1 cellular context compared by ENCODE assay signal in the genomic region with DNA sequence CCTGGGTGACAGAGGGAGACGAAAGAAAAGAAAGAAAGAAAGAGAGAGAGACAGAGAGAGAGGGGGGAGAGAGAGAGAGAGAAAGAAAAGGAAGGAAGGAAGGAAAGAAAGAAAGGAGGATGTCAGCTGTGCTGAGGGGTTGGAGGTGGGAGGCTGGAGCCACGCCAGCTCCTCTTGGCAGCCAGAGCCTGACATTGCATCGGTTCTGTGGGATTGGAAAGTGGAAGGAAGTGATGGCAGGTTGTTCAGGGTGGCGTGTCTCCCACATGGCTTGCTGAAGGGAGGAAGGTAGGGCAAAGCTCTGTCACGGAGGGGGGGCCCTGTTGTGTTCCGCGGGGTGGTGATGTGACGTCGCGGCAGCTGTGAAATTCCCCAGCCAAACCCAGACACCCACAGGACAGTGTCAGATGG.
A peak's percentile ranks its signal among the peaks of the same experiment; 100 is the strongest.
TF ChIP-seq lines count a peak whose summit lies in the region.

No MANE protein-coding gene starts in this region.

TF ChIP-seq in GM12878, 131 proteins besides CTCF, POLR2A, EP300 and RAD21:
- TF ChIP-seq HCFC1 (IDR thresholded peaks at IDR 0.05; ENCODE audit: low read length) (no peak), ZNF207 (IDR thresholded peaks at IDR 0.05; ENCODE audit: borderline replicate concordance) (no peak), ZNF622 (IDR thresholded peaks at IDR 0.05) (no peak), TCF3 (IDR thresholded peaks at IDR 0.05; ENCODE audit: borderline replicate concordance, insufficient read depth, low read depth, low read length) (no peak), NRF1 (conservative IDR thresholded peaks at IDR 0.05; ENCODE audit: low read depth, low read length) (no peak), BHLHE40 (IDR thresholded peaks at IDR 0.05; ENCODE audit: borderline replicate concordance in 1 of 2, low read depth in 2 of 2, low read length in 1 of 2) (0 out of 4 replicates have a peak, but pooled peaks of 1 of the 2 experiments have one; percentile 14), CHD4 (IDR thresholded peaks at IDR 0.05) (no peak), RELA (IDR thresholded peaks at IDR 0.05; ENCODE audit: borderline replicate concordance, partially characterized antibody) (no peak), IKZF1 (conservative IDR thresholded peaks at IDR 0.05) (peak; percentile 30; the same call in 1 of the 2 replicates), BRCA1 (IDR thresholded peaks at IDR 0.05; ENCODE audit: low read depth, low read length) (no peak), CBX5 (IDR thresholded peaks at IDR 0.05; ENCODE audit: low read depth) (no peak), TAF1 (IDR thresholded peaks at IDR 0.05; ENCODE audit: borderline replicate concordance, low read depth, low read length) (no peak), NFYA (IDR thresholded peaks at IDR 0.05; ENCODE audit: borderline replicate concordance, low read depth, low read length) (no peak), ZNF384 (IDR thresholded peaks at IDR 0.05; ENCODE audit: borderline replicate concordance, low read depth, low read length) (no peak), SUZ12 (IDR thresholded peaks at IDR 0.05; ENCODE audit: unreplicated experiment) (no peak), NR2C1 (IDR thresholded peaks at IDR 0.05) (no peak), BCL11A (IDR thresholded peaks at IDR 0.05; ENCODE audit: low read depth, low read length) (no peak), HDAC2 (IDR thresholded peaks at IDR 0.05) (no peak), SMAD5 (IDR thresholded peaks at IDR 0.05; ENCODE audit: low read depth) (no peak), YBX1 (IDR thresholded peaks at IDR 0.05) (no peak), WRNIP1 (IDR thresholded peaks at IDR 0.05; ENCODE audit: borderline replicate concordance, low read depth, low read length) (no peak), HDGF (IDR thresholded peaks at IDR 0.05) (peak; percentile 85; the same call in 1 of the 2 replicates), CREB1 (IDR thresholded peaks at IDR 0.05; ENCODE audit: low read depth) (0 out of 2 replicates have a peak, but pooled peaks have one; percentile 57), POU2F2 (IDR thresholded peaks at IDR 0.05; ENCODE audit: borderline replicate concordance, low read depth, low read length) (no peak), EED (IDR thresholded peaks at IDR 0.05; ENCODE audit: low read depth) (no peak), NFXL1 (IDR thresholded peaks at IDR 0.05; ENCODE audit: borderline replicate concordance) (no peak)
- TF ChIP-seq, protein P1, sequence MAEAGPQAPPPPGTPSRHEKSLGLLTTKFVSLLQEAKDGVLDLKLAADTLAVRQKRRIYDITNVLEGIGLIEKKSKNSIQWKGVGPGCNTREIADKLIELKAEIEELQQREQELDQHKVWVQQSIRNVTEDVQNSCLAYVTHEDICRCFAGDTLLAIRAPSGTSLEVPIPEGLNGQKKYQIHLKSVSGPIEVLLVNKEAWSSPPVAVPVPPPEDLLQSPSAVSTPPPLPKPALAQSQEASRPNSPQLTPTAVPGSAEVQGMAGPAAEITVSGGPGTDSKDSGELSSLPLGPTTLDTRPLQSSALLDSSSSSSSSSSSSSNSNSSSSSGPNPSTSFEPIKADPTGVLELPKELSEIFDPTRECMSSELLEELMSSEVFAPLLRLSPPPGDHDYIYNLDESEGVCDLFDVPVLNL (IDR thresholded peaks at IDR 0.05; ENCODE audit: low read depth, low read length): no peak
- TF ChIP-seq, protein P2, sequence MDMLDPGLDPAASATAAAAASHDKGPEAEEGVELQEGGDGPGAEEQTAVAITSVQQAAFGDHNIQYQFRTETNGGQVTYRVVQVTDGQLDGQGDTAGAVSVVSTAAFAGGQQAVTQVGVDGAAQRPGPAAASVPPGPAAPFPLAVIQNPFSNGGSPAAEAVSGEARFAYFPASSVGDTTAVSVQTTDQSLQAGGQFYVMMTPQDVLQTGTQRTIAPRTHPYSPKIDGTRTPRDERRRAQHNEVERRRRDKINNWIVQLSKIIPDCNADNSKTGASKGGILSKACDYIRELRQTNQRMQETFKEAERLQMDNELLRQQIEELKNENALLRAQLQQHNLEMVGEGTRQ (IDR thresholded peaks at IDR 0.05; ENCODE audit: borderline replicate concordance, low read depth, low read length): no peak
- TF ChIP-seq, protein P3, sequence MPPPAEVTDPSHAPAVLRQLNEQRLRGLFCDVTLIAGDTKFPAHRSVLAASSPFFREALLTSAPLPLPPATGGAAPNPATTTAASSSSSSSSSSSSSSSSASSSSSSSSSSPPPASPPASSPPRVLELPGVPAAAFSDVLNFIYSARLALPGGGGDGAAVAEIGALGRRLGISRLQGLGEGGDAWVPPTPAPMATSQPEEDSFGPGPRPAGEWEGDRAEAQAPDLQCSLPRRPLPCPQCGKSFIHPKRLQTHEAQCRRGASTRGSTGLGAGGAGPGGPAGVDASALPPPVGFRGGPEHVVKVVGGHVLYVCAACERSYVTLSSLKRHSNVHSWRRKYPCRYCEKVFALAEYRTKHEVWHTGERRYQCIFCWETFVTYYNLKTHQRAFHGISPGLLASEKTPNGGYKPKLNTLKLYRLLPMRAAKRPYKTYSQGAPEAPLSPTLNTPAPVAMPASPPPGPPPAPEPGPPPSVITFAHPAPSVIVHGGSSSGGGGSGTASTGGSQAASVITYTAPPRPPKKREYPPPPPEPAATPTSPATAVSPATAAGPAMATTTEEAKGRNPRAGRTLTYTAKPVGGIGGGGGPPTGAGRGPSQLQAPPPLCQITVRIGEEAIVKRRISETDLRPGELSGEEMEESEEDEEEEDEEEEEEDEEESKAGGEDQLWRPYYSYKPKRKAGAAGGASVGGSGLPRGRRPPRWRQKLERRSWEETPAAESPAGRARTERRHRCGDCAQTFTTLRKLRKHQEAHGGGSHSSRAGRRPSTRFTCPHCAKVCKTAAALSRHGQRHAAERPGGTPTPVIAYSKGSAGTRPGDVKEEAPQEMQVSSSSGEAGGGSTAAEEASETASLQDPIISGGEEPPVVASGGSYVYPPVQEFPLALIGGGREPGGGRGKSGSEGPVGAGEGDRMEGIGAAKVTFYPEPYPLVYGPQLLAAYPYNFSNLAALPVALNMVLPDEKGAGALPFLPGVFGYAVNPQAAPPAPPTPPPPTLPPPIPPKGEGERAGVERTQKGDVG (CRISPR knock-in tag; IDR thresholded peaks at IDR 0.05): no peak
- TF ChIP-seq, protein P4, sequence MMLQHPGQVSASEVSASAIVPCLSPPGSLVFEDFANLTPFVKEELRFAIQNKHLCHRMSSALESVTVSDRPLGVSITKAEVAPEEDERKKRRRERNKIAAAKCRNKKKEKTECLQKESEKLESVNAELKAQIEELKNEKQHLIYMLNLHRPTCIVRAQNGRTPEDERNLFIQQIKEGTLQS (IDR thresholded peaks at IDR 0.05; ENCODE audit: borderline replicate concordance, extremely low read depth, low read depth, low read length): no peak
- TF ChIP-seq, protein P5, sequence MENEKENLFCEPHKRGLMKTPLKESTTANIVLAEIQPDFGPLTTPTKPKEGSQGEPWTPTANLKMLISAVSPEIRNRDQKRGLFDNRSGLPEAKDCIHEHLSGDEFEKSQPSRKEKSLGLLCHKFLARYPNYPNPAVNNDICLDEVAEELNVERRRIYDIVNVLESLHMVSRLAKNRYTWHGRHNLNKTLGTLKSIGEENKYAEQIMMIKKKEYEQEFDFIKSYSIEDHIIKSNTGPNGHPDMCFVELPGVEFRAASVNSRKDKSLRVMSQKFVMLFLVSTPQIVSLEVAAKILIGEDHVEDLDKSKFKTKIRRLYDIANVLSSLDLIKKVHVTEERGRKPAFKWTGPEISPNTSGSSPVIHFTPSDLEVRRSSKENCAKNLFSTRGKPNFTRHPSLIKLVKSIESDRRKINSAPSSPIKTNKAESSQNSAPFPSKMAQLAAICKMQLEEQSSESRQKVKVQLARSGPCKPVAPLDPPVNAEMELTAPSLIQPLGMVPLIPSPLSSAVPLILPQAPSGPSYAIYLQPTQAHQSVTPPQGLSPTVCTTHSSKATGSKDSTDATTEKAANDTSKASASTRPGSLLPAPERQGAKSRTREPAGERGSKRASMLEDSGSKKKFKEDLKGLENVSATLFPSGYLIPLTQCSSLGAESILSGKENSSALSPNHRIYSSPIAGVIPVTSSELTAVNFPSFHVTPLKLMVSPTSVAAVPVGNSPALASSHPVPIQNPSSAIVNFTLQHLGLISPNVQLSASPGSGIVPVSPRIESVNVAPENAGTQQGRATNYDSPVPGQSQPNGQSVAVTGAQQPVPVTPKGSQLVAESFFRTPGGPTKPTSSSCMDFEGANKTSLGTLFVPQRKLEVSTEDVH (IDR thresholded peaks at IDR 0.05; ENCODE audit: low read depth, partially characterized antibody): no peak
- TF ChIP-seq, protein P6, sequence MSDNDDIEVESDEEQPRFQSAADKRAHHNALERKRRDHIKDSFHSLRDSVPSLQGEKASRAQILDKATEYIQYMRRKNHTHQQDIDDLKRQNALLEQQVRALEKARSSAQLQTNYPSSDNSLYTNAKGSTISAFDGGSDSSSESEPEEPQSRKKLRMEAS (IDR thresholded peaks at IDR 0.05; ENCODE audit: low read depth, low read length): peak; percentile 23; the same call in 1 of the 2 replicates
- TF ChIP-seq, protein P7, sequence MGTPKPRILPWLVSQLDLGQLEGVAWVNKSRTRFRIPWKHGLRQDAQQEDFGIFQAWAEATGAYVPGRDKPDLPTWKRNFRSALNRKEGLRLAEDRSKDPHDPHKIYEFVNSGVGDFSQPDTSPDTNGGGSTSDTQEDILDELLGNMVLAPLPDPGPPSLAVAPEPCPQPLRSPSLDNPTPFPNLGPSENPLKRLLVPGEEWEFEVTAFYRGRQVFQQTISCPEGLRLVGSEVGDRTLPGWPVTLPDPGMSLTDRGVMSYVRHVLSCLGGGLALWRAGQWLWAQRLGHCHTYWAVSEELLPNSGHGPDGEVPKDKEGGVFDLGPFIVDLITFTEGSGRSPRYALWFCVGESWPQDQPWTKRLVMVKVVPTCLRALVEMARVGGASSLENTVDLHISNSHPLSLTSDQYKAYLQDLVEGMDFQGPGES (IDR thresholded peaks at IDR 0.05): no peak
- TF ChIP-seq, protein P8, sequence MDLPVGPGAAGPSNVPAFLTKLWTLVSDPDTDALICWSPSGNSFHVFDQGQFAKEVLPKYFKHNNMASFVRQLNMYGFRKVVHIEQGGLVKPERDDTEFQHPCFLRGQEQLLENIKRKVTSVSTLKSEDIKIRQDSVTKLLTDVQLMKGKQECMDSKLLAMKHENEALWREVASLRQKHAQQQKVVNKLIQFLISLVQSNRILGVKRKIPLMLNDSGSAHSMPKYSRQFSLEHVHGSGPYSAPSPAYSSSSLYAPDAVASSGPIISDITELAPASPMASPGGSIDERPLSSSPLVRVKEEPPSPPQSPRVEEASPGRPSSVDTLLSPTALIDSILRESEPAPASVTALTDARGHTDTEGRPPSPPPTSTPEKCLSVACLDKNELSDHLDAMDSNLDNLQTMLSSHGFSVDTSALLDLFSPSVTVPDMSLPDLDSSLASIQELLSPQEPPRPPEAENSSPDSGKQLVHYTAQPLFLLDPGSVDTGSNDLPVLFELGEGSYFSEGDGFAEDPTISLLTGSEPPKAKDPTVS (IDR thresholded peaks at IDR 0.05; ENCODE audit: low read depth, low read length): no peak
- TF ChIP-seq, protein P9, sequence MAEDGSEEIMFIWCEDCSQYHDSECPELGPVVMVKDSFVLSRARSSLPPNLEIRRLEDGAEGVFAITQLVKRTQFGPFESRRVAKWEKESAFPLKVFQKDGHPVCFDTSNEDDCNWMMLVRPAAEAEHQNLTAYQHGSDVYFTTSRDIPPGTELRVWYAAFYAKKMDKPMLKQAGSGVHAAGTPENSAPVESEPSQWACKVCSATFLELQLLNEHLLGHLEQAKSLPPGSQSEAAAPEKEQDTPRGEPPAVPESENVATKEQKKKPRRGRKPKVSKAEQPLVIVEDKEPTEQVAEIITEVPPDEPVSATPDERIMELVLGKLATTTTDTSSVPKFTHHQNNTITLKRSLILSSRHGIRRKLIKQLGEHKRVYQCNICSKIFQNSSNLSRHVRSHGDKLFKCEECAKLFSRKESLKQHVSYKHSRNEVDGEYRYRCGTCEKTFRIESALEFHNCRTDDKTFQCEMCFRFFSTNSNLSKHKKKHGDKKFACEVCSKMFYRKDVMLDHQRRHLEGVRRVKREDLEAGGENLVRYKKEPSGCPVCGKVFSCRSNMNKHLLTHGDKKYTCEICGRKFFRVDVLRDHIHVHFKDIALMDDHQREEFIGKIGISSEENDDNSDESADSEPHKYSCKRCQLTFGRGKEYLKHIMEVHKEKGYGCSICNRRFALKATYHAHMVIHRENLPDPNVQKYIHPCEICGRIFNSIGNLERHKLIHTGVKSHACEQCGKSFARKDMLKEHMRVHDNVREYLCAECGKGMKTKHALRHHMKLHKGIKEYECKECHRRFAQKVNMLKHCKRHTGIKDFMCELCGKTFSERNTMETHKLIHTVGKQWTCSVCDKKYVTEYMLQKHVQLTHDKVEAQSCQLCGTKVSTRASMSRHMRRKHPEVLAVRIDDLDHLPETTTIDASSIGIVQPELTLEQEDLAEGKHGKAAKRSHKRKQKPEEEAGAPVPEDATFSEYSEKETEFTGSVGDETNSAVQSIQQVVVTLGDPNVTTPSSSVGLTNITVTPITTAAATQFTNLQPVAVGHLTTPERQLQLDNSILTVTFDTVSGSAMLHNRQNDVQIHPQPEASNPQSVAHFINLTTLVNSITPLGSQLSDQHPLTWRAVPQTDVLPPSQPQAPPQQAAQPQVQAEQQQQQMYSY (CRISPR knock-in tag; IDR thresholded peaks at IDR 0.05): no peak
